ENCODE assay signal across 1 cellular context in genomic region chr22:20238567-20239062, GRCh38.
A peak's percentile ranks its signal among the peaks of the same experiment; 100 is the strongest.
TF ChIP-seq lines count a peak whose summit lies in the region.

No MANE protein-coding gene starts in this region.

TF ChIP-seq in K562, 482 proteins besides CTCF, POLR2A, EP300 and RAD21 (continued from another document and continues in another):
- TF ChIP-seq UBTF (IDR thresholded peaks at IDR 0.05; ENCODE audit: borderline replicate concordance in 1 of 2, low read depth in 2 of 2, low read length in 2 of 2) = peak; percentile 91 to 98; a peak in 3 of 4 replicates
- no peak for TF ChIP-seq HMG20A (CRISPR knock-in tag; conservative IDR thresholded peaks at IDR 0.05)
- no peak for TF ChIP-seq LCOR (CRISPR knock-in tag; IDR thresholded peaks at IDR 0.05)
- no peak for TF ChIP-seq MNT (conservative IDR thresholded peaks at IDR 0.05)
- no peak for TF ChIP-seq ASH1L (IDR thresholded peaks at IDR 0.05; ENCODE audit: borderline replicate concordance, low read depth, partially characterized antibody)
- TF ChIP-seq ATF1 (CRISPR knock-in tag; IDR thresholded peaks at IDR 0.05) = no peak
- TF ChIP-seq ATF1 (tag; IDR thresholded peaks at IDR 0.05) = peak; percentile 45; the same call in 1 of the 2 replicates
- TF ChIP-seq NKRF (IDR thresholded peaks at IDR 0.05; ENCODE audit: borderline replicate concordance) = no peak
- no peak for TF ChIP-seq ATF6 (CRISPR knock-in tag; IDR thresholded peaks at IDR 0.05)
- no peak; the same call in 1 of the 2 replicates for TF ChIP-seq ZNF253 (CRISPR knock-in tag; conservative IDR thresholded peaks at IDR 0.05)
- no peak for TF ChIP-seq TEAD2 (tag; IDR thresholded peaks at IDR 0.05)
- peak; percentile 21; the same call in 1 of the 2 replicates for TF ChIP-seq ZBTB26 (CRISPR knock-in tag; IDR thresholded peaks at IDR 0.05)
- peak; percentile 61 for TF ChIP-seq CTCFL (IDR thresholded peaks at IDR 0.05; ENCODE audit: borderline replicate concordance, insufficient read depth, low read depth, low read length, poor library complexity, severe bottlenecking)
- 0 out of 2 replicates have a peak, but pooled peaks have one; percentile 6 for TF ChIP-seq PHF8 (IDR thresholded peaks at IDR 0.05; ENCODE audit: borderline replicate concordance, low read length)
- no peak for TF ChIP-seq SIX5 (IDR thresholded peaks at IDR 0.05; ENCODE audit: borderline replicate concordance in 1 of 2, insufficient read depth in 1 of 2, low read depth in 1 of 2, low read length in 2 of 2)
- TF ChIP-seq RFX1 (IDR thresholded peaks at IDR 0.05) = no peak
- TF ChIP-seq AFF1 (IDR thresholded peaks at IDR 0.05; ENCODE audit: low read depth in 1 of 2, partially characterized antibody in 2 of 2) = no peak
- no peak for TF ChIP-seq ARID4B (CRISPR knock-in tag; IDR thresholded peaks at IDR 0.05)
- TF ChIP-seq ZHX1 (conservative IDR thresholded peaks at IDR 0.05; ENCODE audit: low read length) = no peak; the same call in 1 of the 2 replicates
- TF ChIP-seq TAL1 (IDR thresholded peaks at IDR 0.05) = no peak
- no peak for TF ChIP-seq KLF1 (tag; IDR thresholded peaks at IDR 0.05)
- peak; percentile 39; the same call in 1 of the 2 replicates for TF ChIP-seq VEZF1 (CRISPR knock-in tag; IDR thresholded peaks at IDR 0.05)
- TF ChIP-seq NRF1 (conservative IDR thresholded peaks at IDR 0.05 in 1 of 2, IDR thresholded peaks at IDR 0.05 in 1 of 2) = no peak; a peak in 2 of 4 replicates
